ENCODE assay signal across 8 cellular contexts in the genomic region with DNA sequence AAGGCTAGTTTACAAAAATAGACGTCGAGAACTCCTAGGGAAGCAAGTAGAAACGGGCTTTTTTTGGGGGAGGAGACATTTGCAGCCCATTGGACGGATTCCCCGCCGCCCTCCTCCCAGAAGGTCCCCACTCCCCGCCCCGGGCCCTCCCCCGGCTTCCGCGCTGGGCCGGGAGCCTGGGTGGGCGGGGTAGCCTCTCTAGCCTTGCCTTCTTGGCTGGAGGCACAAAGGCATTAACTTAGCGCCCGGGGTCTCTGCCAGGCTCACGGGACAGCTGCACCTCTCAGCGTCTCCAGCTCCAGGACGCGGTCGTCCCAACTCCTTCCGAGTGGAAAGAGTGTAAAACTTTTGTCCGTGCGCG. TPM values are rescaled to one million over a fixed set of nuclear protein-coding genes. Genes with fewer than 3 reads are reported as not detected.
DNase-seq lines count a peak whose midpoint lies in the region; ATAC-seq and TF ChIP-seq lines count a peak whose summit lies in the region.

A gene with protein sequence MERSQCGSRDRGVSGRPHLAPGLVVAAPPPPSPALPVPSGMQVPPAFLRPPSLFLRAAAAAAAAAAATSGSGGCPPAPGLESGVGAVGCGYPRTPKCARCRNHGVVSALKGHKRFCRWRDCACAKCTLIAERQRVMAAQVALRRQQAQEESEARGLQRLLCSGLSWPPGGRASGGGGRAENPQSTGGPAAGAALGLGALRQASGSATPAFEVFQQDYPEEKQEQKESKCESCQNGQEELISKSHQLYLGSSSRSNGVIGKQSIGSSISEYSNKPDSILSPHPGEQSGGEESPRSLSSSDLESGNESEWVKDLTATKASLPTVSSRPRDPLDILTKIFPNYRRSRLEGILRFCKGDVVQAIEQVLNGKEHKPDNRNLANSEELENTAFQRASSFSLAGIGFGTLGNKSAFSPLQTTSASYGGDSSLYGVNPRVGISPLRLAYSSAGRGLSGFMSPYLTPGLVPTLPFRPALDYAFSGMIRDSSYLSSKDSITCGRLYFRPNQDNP (plus strand): TSS at position 236 of the 361 bp plus-strand sequence. CDS start 242 bp downstream, outside the sequence.

- no peak for DNase-seq in activated CD8-positive, alpha-beta memory T cell treated with anti-CD3 and anti-CD28 coated beads, Interleukin-2, amount 10 ng/mL, durations not matched to agents 7 days and 5 days
- no peak for DNase-seq in activated CD8-positive, alpha-beta memory T cell treated with anti-CD3 and anti-CD28 coated beads, Interleukin-2, amount 50 U/mL, for 4 hours
- DNase-seq in RWPE1 (ENCODE audit: low spot score) (peak; percentile 93), right lobe of liver (peak; percentile 92 to 97 (median 96))
- DNase-seq in effector memory CD4-positive, alpha-beta T cell: no peak
- peak; percentile 18 for DNase-seq in stimulated activated naive B cell treated with anti-CD40 and anti-IgM and Interleukin-4, amounts not matched to agents 10 μg/mL and 1 μg/mL and 100 μg/mL, for 72 hours
- no peak for DNase-seq in activated T-helper 2 cell treated with anti-CD3 and anti-CD28 coated beads, Interferon-gamma antibody, Interleukin-2, Interleukin-4, amounts not matched to agents 10 μg/mL and 5 μg/mL and 100 μg/mL, durations not matched to agents 14 hours and 24 hours and 36 hours (ENCODE audit: low spot score)

- peak; percentile 39 for ATAC-seq in activated CD8-positive, alpha-beta memory T cell treated with anti-CD3 and anti-CD28 coated beads, Interleukin-2, amount 10 ng/mL, durations not matched to agents 7 days and 5 days
- ATAC-seq in HG03378 (IDR thresholded peaks at IDR 0.05; ENCODE audit: unreplicated experiment) (peak; percentile 17), right lobe of liver (peak; percentile 89 to 98 (median 92))
- ATAC-seq in stimulated activated naive B cell treated with anti-CD40 and anti-IgM and Interleukin-4, amounts not matched to agents 10 μg/mL and 1 μg/mL and 100 μg/mL, for 72 hours (replicated peaks): peak; percentile 69 to 74

- WGBS in right lobe of liver (ENCODE audit: insufficient coverage, low coverage, low lambda C conversion rate, missing lambda C conversion rate): 2% methylated on average over 9 of the region's 24 CpGs

- peaks cover 16% of the 10 kb centered on the region for H3K27me3 ChIP-seq in effector memory CD4-positive, alpha-beta T cell (replicated peaks; ENCODE audit: control insufficient read depth, insufficient read depth, low read length, poor library complexity, severe bottlenecking)
- H3K27me3 ChIP-seq in right lobe of liver: no peaks in the 10 kb centered on the region

- peaks cover 53% of the 10 kb centered on the region for H3K27me3 Mint-ChIP-seq in activated CD8-positive, alpha-beta memory T cell treated with anti-CD3 and anti-CD28 coated beads, Interleukin-2, amount 10 ng/mL, durations not matched to agents 7 days and 5 days
- H3K27me3 Mint-ChIP-seq in stimulated activated naive B cell treated with anti-CD40 and anti-IgM and Interleukin-4, amounts not matched to agents 10 μg/mL and 1 μg/mL and 100 μg/mL, for 72 hours: peaks cover 31 to 51% of the 10 kb centered on the region in 2 donors
- peaks cover 43% of the 10 kb centered on the region for H3K27me3 Mint-ChIP-seq in activated T-helper 2 cell treated with anti-CD3 and anti-CD28 coated beads, Interferon-gamma antibody, Interleukin-2, Interleukin-4, amounts not matched to agents 10 μg/mL and 5 μg/mL and 100 μg/mL, durations not matched to agents 14 hours and 24 hours and 36 hours (ENCODE audit: low read depth)

- H3K27ac ChIP-seq in RWPE1 (peak within 1 kb of the TSS; percentile 76), right lobe of liver (peak within 1 kb of the TSS; percentile 72 to 98 (median 94))
- H3K27ac ChIP-seq in effector memory CD4-positive, alpha-beta T cell (ENCODE audit: insufficient read depth, low read length, poor library complexity, severe bottlenecking): no peak within 1 kb of the TSS

- TF ChIP-seq CTCF in RWPE1 (conservative IDR thresholded peaks at IDR 0.05; ENCODE audit: low read depth) (no peak), right lobe of liver (IDR thresholded peaks at IDR 0.05) (no peak)

- intact Hi-C loops in right lobe of liver (cut with DNase I): no loop called here
- intact Hi-C loops in activated T-helper 2 cell treated with anti-CD3 and anti-CD28 coated beads, Interferon-gamma antibody, Interleukin-2, Interleukin-4, amounts not matched to agents 10 μg/mL and 5 μg/mL and 100 μg/mL, durations not matched to agents 14 hours and 24 hours and 36 hours (cut with micrococcal nuclease): loop anchor here (5.0 kb wide), 1 partner anchor 479 kb away; no protein-coding TSS in a partner anchor

- peak within 1 kb of the TSS; percentile 41 for H3K4me3 ChIP-seq in effector memory CD4-positive, alpha-beta T cell (ENCODE audit: insufficient read depth, low read depth, low read length, poor library complexity, severe bottlenecking)
- H3K4me3 ChIP-seq in right lobe of liver: peak within 1 kb of the TSS; percentile 60 to 81 (median 71)

- POLR2A ChIA-PET in RWPE1 (lab: Yijun Ruan, JAX; ENCODE audit: low non-redundant PET): no interaction called here

- H3K36me3 ChIP-seq in effector memory CD4-positive, alpha-beta T cell (ENCODE audit: control insufficient read depth, insufficient read depth, low read length): no peaks in the 10 kb centered on the region
- no peaks in the 10 kb centered on the region for H3K36me3 ChIP-seq in right lobe of liver

- H3K36me3 Mint-ChIP-seq in activated CD8-positive, alpha-beta memory T cell treated with anti-CD3 and anti-CD28 coated beads, Interleukin-2, amount 10 ng/mL, durations not matched to agents 7 days and 5 days: no peaks in the 10 kb centered on the region
- no peaks in the 10 kb centered on the region for H3K36me3 Mint-ChIP-seq in stimulated activated naive B cell treated with anti-CD40 and anti-IgM and Interleukin-4, amounts not matched to agents 10 μg/mL and 1 μg/mL and 100 μg/mL, for 72 hours
- no peaks in the 10 kb centered on the region for H3K36me3 Mint-ChIP-seq in activated T-helper 2 cell treated with anti-CD3 and anti-CD28 coated beads, Interferon-gamma antibody, Interleukin-2, Interleukin-4, amounts not matched to agents 10 μg/mL and 5 μg/mL and 100 μg/mL, durations not matched to agents 14 hours and 24 hours and 36 hours (ENCODE audit: low read depth)

- CTCF ChIA-PET in activated CD8-positive, alpha-beta memory T cell treated with anti-CD3 and anti-CD28 coated beads, Interleukin-2, amount 10 ng/mL, durations not matched to agents 7 days and 5 days (lab: Charles Lee): no interaction called here
- CTCF ChIA-PET in RWPE1 (lab: Yijun Ruan, JAX): interaction anchor here (0.6 kb wide), 1 partner anchor 252 kb away, joined by 3 read pairs; no protein-coding TSS in a partner anchor

- H3K4me3 Mint-ChIP-seq in activated CD8-positive, alpha-beta memory T cell treated with anti-CD3 and anti-CD28 coated beads, Interleukin-2, amount 10 ng/mL, durations not matched to agents 7 days and 5 days: peak within 1 kb of the TSS; percentile 33
- peak within 1 kb of the TSS; percentile 64 to 74 for H3K4me3 Mint-ChIP-seq in stimulated activated naive B cell treated with anti-CD40 and anti-IgM and Interleukin-4, amounts not matched to agents 10 μg/mL and 1 μg/mL and 100 μg/mL, for 72 hours
- no peak within 1 kb of the TSS for H3K4me3 Mint-ChIP-seq in activated T-helper 2 cell treated with anti-CD3 and anti-CD28 coated beads, Interferon-gamma antibody, Interleukin-2, Interleukin-4, amounts not matched to agents 10 μg/mL and 5 μg/mL and 100 μg/mL, durations not matched to agents 14 hours and 24 hours and 36 hours (ENCODE audit: low read depth)

- H3K9me3 ChIP-seq in effector memory CD4-positive, alpha-beta T cell (ENCODE audit: control insufficient read depth, low read length): no peaks in the 10 kb centered on the region
- no peaks in the 10 kb centered on the region for H3K9me3 ChIP-seq in right lobe of liver

- H3K4me1 ChIP-seq in effector memory CD4-positive, alpha-beta T cell (ENCODE audit: control insufficient read depth, insufficient read depth, low read length, poor library complexity, severe bottlenecking): peaks cover 10% of the 10 kb centered on the region
- H3K4me1 ChIP-seq in right lobe of liver: peaks cover 0 to 13% (median 3%) of the 10 kb centered on the region in 4 donors

- H3K4me1 Mint-ChIP-seq in activated CD8-positive, alpha-beta memory T cell treated with anti-CD3 and anti-CD28 coated beads, Interleukin-2, amount 10 ng/mL, durations not matched to agents 7 days and 5 days: peaks cover 3% of the 10 kb centered on the region
- H3K4me1 Mint-ChIP-seq in stimulated activated naive B cell treated with anti-CD40 and anti-IgM and Interleukin-4, amounts not matched to agents 10 μg/mL and 1 μg/mL and 100 μg/mL, for 72 hours: peaks cover 5 to 12% of the 10 kb centered on the region in 2 donors
- H3K4me1 Mint-ChIP-seq in activated T-helper 2 cell treated with anti-CD3 and anti-CD28 coated beads, Interferon-gamma antibody, Interleukin-2, Interleukin-4, amounts not matched to agents 10 μg/mL and 5 μg/mL and 100 μg/mL, durations not matched to agents 14 hours and 24 hours and 36 hours (ENCODE audit: low read depth): peaks cover 8% of the 10 kb centered on the region

- peak; percentile 58 for TF ChIP-seq POLR2A in right lobe of liver (IDR thresholded peaks at IDR 0.05)

- H3K27ac Mint-ChIP-seq in activated CD8-positive, alpha-beta memory T cell treated with anti-CD3 and anti-CD28 coated beads, Interleukin-2, amount 10 ng/mL, durations not matched to agents 7 days and 5 days: no peak within 1 kb of the TSS
- H3K27ac Mint-ChIP-seq in stimulated activated naive B cell treated with anti-CD40 and anti-IgM and Interleukin-4, amounts not matched to agents 10 μg/mL and 1 μg/mL and 100 μg/mL, for 72 hours: no peak within 1 kb of the TSS
- no peak within 1 kb of the TSS for H3K27ac Mint-ChIP-seq in activated T-helper 2 cell treated with anti-CD3 and anti-CD28 coated beads, Interferon-gamma antibody, Interleukin-2, Interleukin-4, amounts not matched to agents 10 μg/mL and 5 μg/mL and 100 μg/mL, durations not matched to agents 14 hours and 24 hours and 36 hours

- no peaks in the 10 kb centered on the region for H3K9me3 Mint-ChIP-seq in activated CD8-positive, alpha-beta memory T cell treated with anti-CD3 and anti-CD28 coated beads, Interleukin-2, amount 10 ng/mL, durations not matched to agents 7 days and 5 days (ENCODE audit: low read depth)
- no peaks in the 10 kb centered on the region for H3K9me3 Mint-ChIP-seq in stimulated activated naive B cell treated with anti-CD40 and anti-IgM and Interleukin-4, amounts not matched to agents 10 μg/mL and 1 μg/mL and 100 μg/mL, for 72 hours
- H3K9me3 Mint-ChIP-seq in activated T-helper 2 cell treated with anti-CD3 and anti-CD28 coated beads, Interferon-gamma antibody, Interleukin-2, Interleukin-4, amounts not matched to agents 10 μg/mL and 5 μg/mL and 100 μg/mL, durations not matched to agents 14 hours and 24 hours and 36 hours: no peaks in the 10 kb centered on the region

RNA-seq across cellular contexts. Expression of the gene that starts here (rescaled TPM):
- not detected for total RNA-seq in activated CD8-positive, alpha-beta memory T cell treated with anti-CD3 and anti-CD28 coated beads, Interleukin-2, amount 10 ng/mL, durations not matched to agents 7 days and 5 days
- 1 to 10 TPM; 2.7 to 9.3 (median 7.7) TPM for total RNA-seq in right lobe of liver
- not detected in 2 replicates for total RNA-seq in activated T-helper 2 cell treated with anti-CD3 and anti-CD28 coated beads, Interferon-gamma antibody, Interleukin-2, Interleukin-4, amounts not matched to agents 10 μg/mL and 5 μg/mL and 100 μg/mL, durations not matched to agents 14 hours and 24 hours and 36 hours

Comparison
In these comparisons a context has a peak if more than half of its experiments do, and no peak if none do; other contexts are left out.
1. Peak in ATAC-seq in activated CD8-positive, alpha-beta memory T cell treated with anti-CD3 and anti-CD28 coated beads, Interleukin-2, amount 10 ng/mL, durations not matched to agents 7 days and 5 days; RNA of the gene not detected or under 1 TPM.
2. ATAC-seq: peak in every context shown above with its lines; median percentile 92 in right lobe of liver; 72 in stimulated activated naive B cell treated with anti-CD40 and anti-IgM and Interleukin-4, amounts not matched to agents 10 μg/mL and 1 μg/mL and 100 μg/mL, for 72 hours; 39 in activated CD8-positive, alpha-beta memory T cell treated with anti-CD3 and anti-CD28 coated beads, Interleukin-2, amount 10 ng/mL, durations not matched to agents 7 days and 5 days; 17 in HG03378.
3. DNase-seq: peak in RWPE1 (single experiment), right lobe of liver (3 of 3) and stimulated activated naive B cell treated with anti-CD40 and anti-IgM and Interleukin-4, amounts not matched to agents 10 μg/mL and 1 μg/mL and 100 μg/mL, for 72 hours (single experiment); none in activated CD8-positive, alpha-beta memory T cell treated with anti-CD3 and anti-CD28 coated beads, Interleukin-2, amount 10 ng/mL, durations not matched to agents 7 days and 5 days (single experiment), activated CD8-positive, alpha-beta memory T cell treated with anti-CD3 and anti-CD28 coated beads, Interleukin-2, amount 50 U/mL, for 4 hours (single experiment), effector memory CD4-positive, alpha-beta T cell (0 of 3) and activated T-helper 2 cell treated with anti-CD3 and anti-CD28 coated beads, Interferon-gamma antibody, Interleukin-2, Interleukin-4, amounts not matched to agents 10 μg/mL and 5 μg/mL and 100 μg/mL, durations not matched to agents 14 hours and 24 hours and 36 hours (single experiment).